In the genomic region with DNA sequence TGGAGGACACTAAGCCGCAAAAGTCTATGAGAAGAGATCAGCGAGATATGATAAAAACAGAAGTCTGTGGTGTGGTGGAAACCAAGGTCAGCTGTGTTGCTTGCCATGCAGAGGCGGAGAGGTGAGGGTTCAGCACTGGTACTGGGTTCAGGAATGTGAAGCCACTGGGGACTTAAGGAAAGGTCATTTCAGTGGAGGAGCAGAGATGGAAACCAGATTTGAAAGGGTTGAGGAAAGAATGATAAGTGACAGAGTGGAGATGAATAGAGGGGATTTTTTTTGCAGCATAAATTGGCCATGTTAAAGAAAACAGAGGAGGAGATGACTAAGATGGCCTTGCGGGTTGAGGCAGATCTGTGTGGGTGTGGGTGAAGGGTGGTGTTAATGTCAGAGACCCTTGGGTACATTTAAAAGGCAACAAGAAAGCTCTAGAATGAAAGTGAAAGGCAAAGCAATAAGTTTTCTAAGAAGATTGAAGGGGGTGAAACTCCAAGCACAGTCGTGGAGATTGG, we compare ENCODE assay signal across 10 cellular contexts.
DNase-seq lines count a peak whose midpoint lies in the region; ATAC-seq and TF ChIP-seq lines count a peak whose summit lies in the region.
"Had no signal": no experiment of that assay in that cellular context is flagged by ENCODE, and none has a peak within 500 bp of the region (broad histone marks: within the 10 kb centered on the region; RNA-seq: fewer than 3 reads in every experiment).

No MANE protein-coding gene starts in this region.

- peak; percentile 61 for DNase-seq in GM20000 (ENCODE audit: low spot score)
- DNase-seq in fibroblast of mammary gland (ENCODE audit: low read depth), result peak; percentile 41
- DNase-seq in left lobe of liver (ENCODE audit: low spot score), result no peak
- no peak for DNase-seq in vagina (ENCODE audit: extremely low spot score in 2 of 2)
- no peak for DNase-seq in HAP-1 (ENCODE audit: low spot score in 2 of 2)
- DNase-seq in NCI-H524 (lab: John Stamatoyannopoulos, UW), result no peak
- DNase-seq: midbrain, NCI-H1930 had no signal

- H3K4me1 ChIP-seq in vagina (no peaks in the 10 kb centered on the region), HAP-1 (no peaks in the 10 kb centered on the region; the same call in 1 of the 2 replicates)

- no peaks in the 10 kb centered on the region for H3K9me3 ChIP-seq in vagina
- H3K9me3 ChIP-seq in HAP-1, result no peaks in the 10 kb centered on the region

- H3K27me3 ChIP-seq in vagina, result no peaks in the 10 kb centered on the region
- H3K27me3 ChIP-seq in HAP-1 (ENCODE audit: low read depth), result no peaks in the 10 kb centered on the region; the same call in 1 of the 2 replicates

- ATAC-seq in GM18505 (IDR thresholded peaks at IDR 0.05; ENCODE audit: unreplicated experiment), result peak; percentile 56
- peak; percentile 67 for ATAC-seq in HG03159 (IDR thresholded peaks at IDR 0.05; ENCODE audit: unreplicated experiment)
- no peak for ATAC-seq in left lobe of liver

- H3K36me3 ChIP-seq in vagina (no peaks in the 10 kb centered on the region), HAP-1 (replicated peaks) (no peaks in the 10 kb centered on the region)

- no peak for TF ChIP-seq POLR2A in GM18505 (IDR thresholded peaks at IDR 0.05; ENCODE audit: borderline replicate concordance, extremely low read depth, insufficient read depth, insufficient read length)
- no peak for TF ChIP-seq POLR2A in vagina (IDR thresholded peaks at IDR 0.05)

- no peak overlapping the region for H3K27ac ChIP-seq in vagina

- no peak for TF ChIP-seq CTCF in GM20000 (IDR thresholded peaks at IDR 0.05; ENCODE audit: extremely low read depth, missing control alignments)
- TF ChIP-seq CTCF in fibroblast of mammary gland (conservative IDR thresholded peaks at IDR 0.05; ENCODE audit: control insufficient read depth, insufficient read depth, low read depth, low read length), result no peak
- no peak for TF ChIP-seq CTCF in vagina (IDR thresholded peaks at IDR 0.05)

- H3K4me3 ChIP-seq in fibroblast of mammary gland (ENCODE audit: control insufficient read depth, low read depth, low read length), result no peak overlapping the region
- no peak overlapping the region for H3K4me3 ChIP-seq in vagina
- H3K4me3 ChIP-seq in HAP-1, result no peak overlapping the region

- intact Hi-C loops in vagina (cut with DNase I), result no loop called here

- in situ Hi-C loops in HAP-1 (cut with MboI; ENCODE audit: low sequenced_read_pairs), result no loop called here

Comparison
In these comparisons a context has a peak if more than half of its experiments do, and no peak if none do; other contexts are left out.
1. DNase-seq: peak in GM20000 (single experiment) and fibroblast of mammary gland (single experiment); none in left lobe of liver (single experiment), vagina (0 of 2), HAP-1 (0 of 2) and NCI-H524 (0 of 2).